ENCODE assay signal across 8 cellular contexts in the genomic region with DNA sequence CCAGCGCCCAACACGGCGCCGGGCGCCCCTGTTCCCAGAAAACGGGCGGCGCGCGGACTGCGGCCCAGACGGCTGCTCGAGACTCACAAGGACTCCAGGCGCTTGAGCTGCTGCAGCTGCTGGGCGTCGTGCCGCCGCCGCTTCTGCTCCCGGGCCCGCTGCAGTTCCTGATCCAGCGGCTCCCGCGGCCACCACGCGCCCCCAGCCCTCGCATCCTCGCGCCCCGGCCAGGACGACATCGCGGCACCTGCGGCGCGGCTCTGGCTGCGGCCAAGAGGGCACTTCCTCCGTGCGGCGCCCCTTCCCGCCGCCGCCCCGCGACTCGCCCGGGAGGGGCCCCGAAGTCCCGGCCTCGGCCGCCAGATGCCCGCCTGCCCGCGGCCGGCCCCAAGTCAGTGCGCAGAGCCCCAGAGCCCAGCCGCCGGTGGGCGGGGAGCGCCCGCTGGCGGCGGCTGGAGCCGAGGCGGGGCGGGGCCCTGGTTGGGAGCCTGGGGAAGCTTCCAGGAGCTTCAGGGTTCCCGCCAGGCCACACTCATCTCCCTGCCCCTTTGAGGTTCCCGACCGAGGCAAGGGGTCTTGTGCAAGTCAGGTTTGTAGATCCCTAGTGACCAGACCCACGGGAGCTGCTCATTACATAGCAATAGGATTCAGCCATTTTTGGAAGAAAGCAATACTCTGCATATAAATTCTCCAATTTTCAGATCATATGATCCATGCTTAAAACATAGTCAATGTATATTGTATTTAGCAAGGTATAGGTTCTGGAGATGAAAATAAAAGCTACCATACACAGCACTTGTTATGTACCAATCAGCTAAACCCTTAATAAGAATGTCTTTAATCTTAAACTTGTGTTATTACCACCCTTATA. TPM values are rescaled to one million over a fixed set of nuclear protein-coding genes. Genes with fewer than 3 reads are reported as not detected.
DNase-seq lines count a peak whose midpoint lies in the region; ATAC-seq and TF ChIP-seq lines count a peak whose summit lies in the region.

No MANE protein-coding gene starts in this region.

- peaks cover 6% of the 10 kb centered on the region for H3K36me3 ChIP-seq in NT2/D1 (ENCODE audit: insufficient read depth, insufficient read length, low read length)
- no peaks in the 10 kb centered on the region for H3K36me3 ChIP-seq in mucosa of descending colon (ENCODE audit: low read depth)

- peak; percentile 81 for ATAC-seq in GM19455 (IDR thresholded peaks at IDR 0.05; ENCODE audit: unreplicated experiment)
- ATAC-seq in HG03565 (IDR thresholded peaks at IDR 0.05; ENCODE audit: unreplicated experiment), result peak; percentile 81
- ATAC-seq in mucosa of descending colon, result peak; percentile 96

- peaks cover 96% of the 10 kb centered on the region for H3K27me3 ChIP-seq in NT2/D1 (ENCODE audit: insufficient read depth, insufficient read length)

- peak overlapping the region; percentile 24 for H3K4me3 ChIP-seq in NT2/D1 (ENCODE audit: insufficient read length, low read depth)
- peak overlapping the region; percentile 61 for H3K4me3 ChIP-seq in mucosa of descending colon

- H3K9ac ChIP-seq in NT2/D1 (ENCODE audit: insufficient read length, low read depth), result peak overlapping the region; percentile 56

- H3K4me1 ChIP-seq in NT2/D1 (ENCODE audit: insufficient read depth, insufficient read length), result peaks cover 4% of the 10 kb centered on the region
- peaks cover 11% of the 10 kb centered on the region for H3K4me1 ChIP-seq in mucosa of descending colon (ENCODE audit: low read depth)

- intact Hi-C loops in mucosa of descending colon (cut with DNase I, micrococcal nuclease), result no loop called here

- H3K27ac ChIP-seq in epithelial cell of prostate, result peak overlapping the region; percentile 81

- H3K9me3 ChIP-seq in NT2/D1 (ENCODE audit: insufficient read depth, low read length), result peaks cover 25% of the 10 kb centered on the region
- peaks cover 5% of the 10 kb centered on the region for H3K9me3 ChIP-seq in mucosa of descending colon

- TF ChIP-seq CTCF in mucosa of descending colon (IDR thresholded peaks at IDR 0.05), result peak; percentile 60

- peak; percentile 76 for DNase-seq in COLO829 (ENCODE audit: low spot score)
- peak; percentile 63 for DNase-seq in NT2/D1 (ENCODE audit: low read depth, low spot score)
- DNase-seq in activated T-cell treated with anti-CD3 and anti-CD28 coated beads for 24 hours (ENCODE audit: low read depth), result peak; percentile 53
- no peak for DNase-seq in epithelial cell of prostate (ENCODE audit: low read depth, low spot score)
- DNase-seq in mucosa of descending colon, result peak; percentile 85 to 90 (median 86)
- peak; percentile 13 to 30 for DNase-seq in stimulated activated CD8-positive, alpha-beta memory T cell treated with anti-CD3 and anti-CD28 coated beads, Interleukin-4, amount 100 ng/mL, for 4 hours (ENCODE audit: low read depth in 2 of 2, low spot score in 1 of 2)

RNA-seq across cellular contexts. Expression of gene FKBP9, which starts 14.2 kb away (rescaled TPM):
- 10 to 100 TPM; 87.8 to 99.7 (median 98.8) TPM for total RNA-seq in mucosa of descending colon

RNA-seq across cellular contexts. Expression of gene KBTBD2, which starts 51.5 kb away (rescaled TPM):
- 10 to 100 TPM; 26.8 to 30.0 (median 26.9) TPM for total RNA-seq in mucosa of descending colon
